In genomic region chr2:56476509-56477071, GRCh38 we compare ENCODE assay signal across 16 cellular contexts.
DNase-seq lines count a peak whose midpoint lies in the region; ATAC-seq and TF ChIP-seq lines count a peak whose summit lies in the region.
"Had no signal": no experiment of that assay in that cellular context is flagged by ENCODE, and none has a peak within 500 bp of the region (broad histone marks: within the 10 kb centered on the region; RNA-seq: fewer than 3 reads in every experiment).

No MANE protein-coding gene starts in this region.

- no peaks in the 10 kb centered on the region for H3K27me3 ChIP-seq in SK-N-SH (ENCODE audit: insufficient read depth)

- TF ChIP-seq CTCF in SK-N-SH (IDR thresholded peaks at IDR 0.05) = no peak

- WGBS in SK-N-SH (ENCODE audit: low lambda C conversion rate) = 47% methylated on average over 8 of the region's 8 CpGs

- peaks cover 0 to 11% of the 10 kb centered on the region in 2 experiments for H3K36me3 ChIP-seq in SK-N-SH (replicated peaks in 1 of 2; ENCODE audit: control insufficient read depth in 1 of 2, insufficient read depth in 2 of 2, low read length in 1 of 2)

- H3K9ac ChIP-seq in SK-N-SH = no peak overlapping the region

- H2AFZ ChIP-seq in SK-N-SH (ENCODE audit: low read depth) = no peak overlapping the region

- TF ChIP-seq EP300 in SK-N-SH (IDR thresholded peaks at IDR 0.05; ENCODE audit: borderline replicate concordance in 1 of 2, low read depth in 1 of 2, low read length in 1 of 2) = no peak

- no peaks in the 10 kb centered on the region for H4K20me1 ChIP-seq in SK-N-SH (ENCODE audit: insufficient read depth)

- no peak overlapping the region for H3K27ac ChIP-seq in SK-N-SH (ENCODE audit: low read depth in 2 of 2, low read length in 1 of 2)

- ATAC-seq in SK-N-SH treated with all-trans-retinoic acid at 6 μM for 48 hours = no peak
- ATAC-seq in left lobe of liver = peak; percentile 44
- no peak for ATAC-seq in HG03460 (IDR thresholded peaks at IDR 0.05; ENCODE audit: unreplicated experiment)
- ATAC-seq: K562, T-helper 17 cell had no signal

- peaks cover 8% of the 10 kb centered on the region for H3F3A ChIP-seq in SK-N-SH (replicated peaks; ENCODE audit: insufficient read depth)

- DNase-seq in SK-N-SH (no peak), NCI-H446 treated with DMSO at 0.1 percent for 48 hours (lab: John Stamatoyannopoulos, UW) (peak; percentile 14), left lobe of liver (ENCODE audit: low spot score) (no peak), NOMO-1 treated with DMSO at 0.1 percent for 48 hours (lab: John Stamatoyannopoulos, UW; ENCODE audit: unreplicated experiment) (no peak), activated T-cell treated with anti-CD3 and anti-CD28 coated beads for 4 hours (no peak)
- DNase-seq: ACHN, AML-193, COR-L47, HCEC 1CT, NCI-H1436 treated with DMSO at 0.1 percent for 48 hours, NCI-H510A treated with DMSO at 0.1 percent for 48 hours, SIG-M5, T-helper 17 cell had no signal

- no peak for TF ChIP-seq RAD21 in SK-N-SH (IDR thresholded peaks at IDR 0.05; ENCODE audit: low read length)

- POLR2A ChIA-PET in SK-N-SH (lab: Yijun Ruan, JAX) = no interaction called here

- H3K9me2 ChIP-seq in SK-N-SH = no peaks in the 10 kb centered on the region

- H3K4me1 ChIP-seq in SK-N-SH (ENCODE audit: control insufficient read depth in 1 of 2, insufficient read depth in 2 of 2, low read depth in 1 of 2, low read length in 1 of 2) = peaks cover 2 to 4% of the 10 kb centered on the region in 2 experiments; a peak in 2 of 4 replicates

- H3K4me2 ChIP-seq in SK-N-SH = no peak overlapping the region

- H3K9me3 ChIP-seq in SK-N-SH = no peaks in the 10 kb centered on the region

- H3K79me2 ChIP-seq in SK-N-SH (ENCODE audit: insufficient read depth) = no peaks in the 10 kb centered on the region

- CTCF ChIA-PET in SK-N-SH (lab: Yijun Ruan, JAX) = no interaction called here

- no peak overlapping the region for H3K4me3 ChIP-seq in SK-N-SH (ENCODE audit: low read depth in 2 of 2, low read length in 1 of 2)
- H3K4me3 ChIP-seq: K562 had no signal

TF ChIP-seq in SK-N-SH, 30 proteins besides CTCF, POLR2A, EP300 and RAD21:
- TF ChIP-seq NRF1 (IDR thresholded peaks at IDR 0.05; ENCODE audit: low read depth, low read length) (no peak), NFIC (IDR thresholded peaks at IDR 0.05; ENCODE audit: borderline replicate concordance) (peak; percentile 27; the same call in 1 of the 2 replicates), YY1 (IDR thresholded peaks at IDR 0.05; ENCODE audit: low read depth) (no peak)

TF ChIP-seq in SK-N-SH treated with all-trans-retinoic acid at 6 μM for 48 hours, 23 proteins besides CTCF, POLR2A, EP300 and RAD21:
- TF ChIP-seq GLIS3 (CRISPR knock-in tag; IDR thresholded peaks at IDR 0.05) (no peak), ZC3H10 (CRISPR knock-in tag; IDR thresholded peaks at IDR 0.05) (no peak), ISL1 (CRISPR knock-in tag; IDR thresholded peaks at IDR 0.05) (no peak), ZFP30 (CRISPR knock-in tag; IDR thresholded peaks at IDR 0.05) (no peak)
